Comparison of ENCODE assay signal across 10 cellular contexts in genomic region chr6:20708367-20709124, GRCh38.
DNase-seq lines count a peak whose midpoint lies in the region; ATAC-seq and TF ChIP-seq lines count a peak whose summit lies in the region.
"Had no signal": no experiment of that assay in that cellular context is flagged by ENCODE, and none has a peak within 500 bp of the region (broad histone marks: within the 10 kb centered on the region; RNA-seq: fewer than 3 reads in every experiment).

No MANE protein-coding gene starts in this region.

- no peak for TF ChIP-seq POLR2A in IMR-90 (IDR thresholded peaks at IDR 0.05; ENCODE audit: low read depth, low read length)

- H3K27me3 Mint-ChIP-seq in endothelial cell (ENCODE audit: unreplicated experiment) = no peaks in the 10 kb centered on the region

- WGBS in IMR-90 (ENCODE audit: extremely low coverage in 2 of 2, insufficient read length in 1 of 2), 2 experiments = no CpG with 5 or more reads among the region's 3 CpGs

- no peak overlapping the region for H3K14ac ChIP-seq in IMR-90 (replicated peaks; ENCODE audit: low read depth, low read length)

- H2BK15ac ChIP-seq in IMR-90 (ENCODE audit: low read depth, low read length) = peak overlapping the region; percentile 83; the same call in 2 of the 3 replicates

- H3K4me2 ChIP-seq in IMR-90 (ENCODE audit: low read depth, low read length) = no peak overlapping the region

- H3K79me1 ChIP-seq in IMR-90 (ENCODE audit: low read depth in 1 of 2, low read length in 2 of 2) = peaks cover 0 to 11% of the 10 kb centered on the region in 2 experiments; a peak in 2 of 4 replicates

- no peaks in the 10 kb centered on the region for H3K9me3 ChIP-seq in IMR-90 (ENCODE audit: control insufficient read depth, insufficient read depth, low read length)
- H3K9me3 ChIP-seq: transverse colon had no signal

- no peak overlapping the region for H2AK9ac ChIP-seq in IMR-90 (replicated peaks; ENCODE audit: low read depth, low read length, poor library complexity)

- ATAC-seq in GM18502 (IDR thresholded peaks at IDR 0.05; ENCODE audit: poor library complexity, unreplicated experiment) = peak; percentile 75
- ATAC-seq in GM21390 (IDR thresholded peaks at IDR 0.05; ENCODE audit: unreplicated experiment) = peak; percentile 72
- no peak for ATAC-seq in IMR-90 (ENCODE audit: low read depth)
- no peak for ATAC-seq in HG03025 (IDR thresholded peaks at IDR 0.05; ENCODE audit: low FRiP score, unreplicated experiment)

- no peak overlapping the region for H4K8ac ChIP-seq in IMR-90 (ENCODE audit: low read depth in 2 of 2, low read length in 2 of 2)

- H3K4me1 Mint-ChIP-seq in endothelial cell (ENCODE audit: unreplicated experiment) = peaks cover 11% of the 10 kb centered on the region

- H2AFZ ChIP-seq in IMR-90 (replicated peaks; ENCODE audit: low read length, poor library complexity) = no peak overlapping the region

- H4K91ac ChIP-seq in IMR-90 (ENCODE audit: insufficient read depth, low read depth, low read length) = no peak overlapping the region

- dilution Hi-C loops in IMR-90 (cut with HindIII; ENCODE audit: low sequenced_read_pairs, unreplicated experiment) = no loop called here

- H3K27ac ChIP-seq in IMR-90 (ENCODE audit: insufficient read depth, low read length) = no peak overlapping the region
- H3K27ac ChIP-seq: transverse colon had no signal

- H3K36me3 Mint-ChIP-seq in endothelial cell (ENCODE audit: low read depth, unreplicated experiment) = no peaks in the 10 kb centered on the region

- no peak overlapping the region for H3K4me3 Mint-ChIP-seq in endothelial cell (ENCODE audit: unreplicated experiment)

- H3K56ac ChIP-seq in IMR-90 (ENCODE audit: extremely low read depth, insufficient read depth, low read length) = no peak overlapping the region

- TF ChIP-seq CTCF in IMR-90 (conservative IDR thresholded peaks at IDR 0.05; ENCODE audit: low read depth, low read length) (no peak), fibroblast of villous mesenchyme (IDR thresholded peaks at IDR 0.05; ENCODE audit: insufficient read depth, low read depth, low read length) (no peak), endothelial cell (IDR thresholded peaks at IDR 0.05; ENCODE audit: unreplicated experiment) (no peak)

- no peak overlapping the region for H4K5ac ChIP-seq in IMR-90 (ENCODE audit: low read depth, low read length)

- TF ChIP-seq RAD21 in IMR-90 (IDR thresholded peaks at IDR 0.05; ENCODE audit: low read length) = no peak

- POLR2A ChIA-PET in IMR-90 (lab: Charles Lee; ENCODE audit: unreplicated experiment) = no interaction called here

- H3K4ac ChIP-seq in IMR-90 (ENCODE audit: low read depth, low read length) = no peak overlapping the region

- intact Hi-C loops in IMR-90 (cut with micrococcal nuclease) = no loop called here

- H3K9me1 ChIP-seq in IMR-90 (ENCODE audit: insufficient read depth, low read length) = peaks cover 3% of the 10 kb centered on the region; the same call in 1 of the 2 replicates

- H3K27ac Mint-ChIP-seq in endothelial cell (ENCODE audit: unreplicated experiment) = no peak overlapping the region

- DNase-seq in IMR-90 (peak; percentile 31), fibroblast of villous mesenchyme (ENCODE audit: low read depth) (peak; percentile 53), OCI-M2 (lab: John Stamatoyannopoulos, UW; ENCODE audit: unreplicated experiment) (no peak), HUDEP-2 (lab: John Stamatoyannopoulos, UW; ENCODE audit: unreplicated experiment in 76 of 76) (no peak), endothelial cell (ENCODE audit: low spot score) (no peak)
- DNase-seq: transverse colon had no signal

- H3K4me3 ChIP-seq in IMR-90 (ENCODE audit: insufficient read depth, low read depth, low read length) = no peak overlapping the region
- no peak overlapping the region for H3K4me3 ChIP-seq in fibroblast of villous mesenchyme (ENCODE audit: low read depth, low read length)
- H3K4me3 ChIP-seq: lung, transverse colon had no signal

- peaks cover 4% of the 10 kb centered on the region; the same call in 1 of the 2 replicates for H3K4me1 ChIP-seq in IMR-90 (ENCODE audit: control insufficient read depth, insufficient read depth, low read length)

- no peak overlapping the region for H2AK5ac ChIP-seq in IMR-90 (ENCODE audit: low read depth, low read length)

- H3K9ac ChIP-seq in IMR-90 (ENCODE audit: low read depth, low read length) = no peak overlapping the region

- H3K9me3 Mint-ChIP-seq in endothelial cell (ENCODE audit: unreplicated experiment) = no peaks in the 10 kb centered on the region

- H4K20me1 ChIP-seq in IMR-90 (ENCODE audit: insufficient read depth, low read length) = no peaks in the 10 kb centered on the region

- H2BK20ac ChIP-seq in IMR-90 (ENCODE audit: low read depth, low read length) = no peak overlapping the region

- no peak overlapping the region for H3K18ac ChIP-seq in IMR-90 (ENCODE audit: low read depth, low read length)

- CTCF ChIA-PET in IMR-90 (lab: Yijun Ruan, JAX) = no interaction called here

- H2BK5ac ChIP-seq in IMR-90 (ENCODE audit: low read depth, low read length, poor library complexity, severe bottlenecking) = no peak overlapping the region

- BruUV-seq in IMR-90 (replicated peaks; lab: Mats Ljungman, UMichigan) = no TSS peak

- H2BK120ac ChIP-seq in IMR-90 (ENCODE audit: low read depth, low read length) = no peak overlapping the region

- H3K36me3 ChIP-seq in IMR-90 (ENCODE audit: control insufficient read depth, insufficient read depth, low read length) = no peaks in the 10 kb centered on the region
- H3K36me3 ChIP-seq: transverse colon had no signal

- no peak overlapping the region for H3K23ac ChIP-seq in IMR-90 (ENCODE audit: low read depth, low read length)

- no peaks in the 10 kb centered on the region for H3K27me3 ChIP-seq in IMR-90 (ENCODE audit: control insufficient read depth, insufficient read depth, low read length)
- H3K27me3 ChIP-seq: transverse colon had no signal

- in situ Hi-C loops in IMR-90 (cut with MboI; ENCODE audit: low sequenced_read_pairs) = no loop called here

TF ChIP-seq in IMR-90, 13 proteins besides CTCF, POLR2A, EP300 and RAD21:
- TF ChIP-seq MXI1 (IDR thresholded peaks at IDR 0.05; ENCODE audit: borderline replicate concordance, low read depth, low read length) = no peak

Comparison
In these comparisons a context has a peak if more than half of its experiments do, and no peak if none do; other contexts are left out.
1. ATAC-seq: peak in GM18502 (single experiment) and GM21390 (single experiment); none in IMR-90 (single experiment) and HG03025 (single experiment).
2. DNase-seq: peak in IMR-90 (single experiment) and fibroblast of villous mesenchyme (single experiment); none in OCI-M2 (single experiment), HUDEP-2 (0 of 76) and endothelial cell (single experiment).